ENCODE assay signal across 8 cellular contexts in the genomic region with DNA sequence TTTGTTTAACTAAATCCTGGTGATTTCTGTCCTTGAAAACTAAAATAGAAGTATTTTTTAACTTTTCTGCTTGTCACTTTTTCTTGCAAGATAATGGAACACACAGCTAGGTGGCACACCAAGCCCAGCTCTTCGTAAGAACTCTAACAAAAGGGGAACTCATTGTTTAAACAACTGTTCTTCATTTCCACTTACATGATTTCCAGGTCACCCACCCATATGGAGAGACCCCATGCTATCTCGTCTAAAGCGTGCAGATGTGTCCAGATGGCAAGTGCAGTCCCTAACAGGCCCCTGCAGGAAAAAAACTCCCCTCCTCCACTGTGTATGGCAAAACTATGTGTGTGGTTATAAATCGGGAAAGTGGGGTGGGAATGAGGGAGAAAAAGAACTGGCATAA. TPM values are rescaled to one million over a fixed set of nuclear protein-coding genes. Genes with fewer than 3 reads are reported as not detected.
DNase-seq lines count a peak whose midpoint lies in the region; ATAC-seq and TF ChIP-seq lines count a peak whose summit lies in the region.

No MANE protein-coding gene starts in this region.

- no peaks in the 10 kb centered on the region for H3K36me3 ChIP-seq in BLaER1

- no peak overlapping the region for H3K27ac Mint-ChIP-seq in activated T-helper 2 cell treated with anti-CD3 and anti-CD28 coated beads, Interferon-gamma antibody, Interleukin-2, Interleukin-4, amounts not matched to agents 10 μg/mL and 5 μg/mL and 100 μg/mL, durations not matched to agents 14 hours and 24 hours and 36 hours
- no peak overlapping the region for H3K27ac Mint-ChIP-seq in activated naive CD8-positive, alpha-beta T cell treated with anti-CD3 and anti-CD28 coated beads, Interleukin-2, amount 50 U/mL, for 24 hours

- no peak overlapping the region for H3K4me3 ChIP-seq in BLaER1

- H3K27me3 Mint-ChIP-seq in activated T-helper 2 cell treated with anti-CD3 and anti-CD28 coated beads, Interferon-gamma antibody, Interleukin-2, Interleukin-4, amounts not matched to agents 10 μg/mL and 5 μg/mL and 100 μg/mL, durations not matched to agents 14 hours and 24 hours and 36 hours (ENCODE audit: low read depth) = peaks cover 3% of the 10 kb centered on the region
- no peaks in the 10 kb centered on the region for H3K27me3 Mint-ChIP-seq in activated naive CD8-positive, alpha-beta T cell treated with anti-CD3 and anti-CD28 coated beads, Interleukin-2, amount 50 U/mL, for 24 hours

- H3K4me3 Mint-ChIP-seq in activated T-helper 2 cell treated with anti-CD3 and anti-CD28 coated beads, Interferon-gamma antibody, Interleukin-2, Interleukin-4, amounts not matched to agents 10 μg/mL and 5 μg/mL and 100 μg/mL, durations not matched to agents 14 hours and 24 hours and 36 hours (ENCODE audit: low read depth) = no peak overlapping the region
- no peak overlapping the region for H3K4me3 Mint-ChIP-seq in activated naive CD8-positive, alpha-beta T cell treated with anti-CD3 and anti-CD28 coated beads, Interleukin-2, amount 50 U/mL, for 24 hours

- ATAC-seq in activated naive CD8-positive, alpha-beta T cell treated with anti-CD3 and anti-CD28 coated beads, Interleukin-2, amount 50 U/mL, for 24 hours = no peak
- no peak for ATAC-seq in HG03342 (IDR thresholded peaks at IDR 0.05; ENCODE audit: unreplicated experiment)

- H3K27me3 ChIP-seq in BLaER1 = no peaks in the 10 kb centered on the region

- H3K36me3 Mint-ChIP-seq in activated T-helper 2 cell treated with anti-CD3 and anti-CD28 coated beads, Interferon-gamma antibody, Interleukin-2, Interleukin-4, amounts not matched to agents 10 μg/mL and 5 μg/mL and 100 μg/mL, durations not matched to agents 14 hours and 24 hours and 36 hours (ENCODE audit: low read depth) = no peaks in the 10 kb centered on the region
- no peaks in the 10 kb centered on the region for H3K36me3 Mint-ChIP-seq in activated naive CD8-positive, alpha-beta T cell treated with anti-CD3 and anti-CD28 coated beads, Interleukin-2, amount 50 U/mL, for 24 hours (ENCODE audit: low read depth)

- H4K20me1 ChIP-seq in BLaER1 = no peaks in the 10 kb centered on the region

- in situ Hi-C loops in GM13976 (cut with MboI; ENCODE audit: low sequenced_read_pairs, unreplicated experiment) (loop anchor here (10.0 kb wide), 1 partner anchor 220 kb away; no protein-coding TSS in a partner anchor), T47D (cut with HindIII; ENCODE audit: low pct_unique_long_range_greater_than_20kb, low sequenced_read_pairs) (no loop called here)

- H3K4me1 ChIP-seq in BLaER1 = peaks cover 55% of the 10 kb centered on the region

- no peaks in the 10 kb centered on the region for H3K9me3 Mint-ChIP-seq in activated T-helper 2 cell treated with anti-CD3 and anti-CD28 coated beads, Interferon-gamma antibody, Interleukin-2, Interleukin-4, amounts not matched to agents 10 μg/mL and 5 μg/mL and 100 μg/mL, durations not matched to agents 14 hours and 24 hours and 36 hours
- no peaks in the 10 kb centered on the region for H3K9me3 Mint-ChIP-seq in activated naive CD8-positive, alpha-beta T cell treated with anti-CD3 and anti-CD28 coated beads, Interleukin-2, amount 50 U/mL, for 24 hours

- peak; percentile 71 for TF ChIP-seq CTCF in GM13976 (IDR thresholded peaks at IDR 0.05; ENCODE audit: borderline replicate concordance, control extremely low read depth, extremely low read depth, insufficient read depth, missing control alignments)

- H3K4me1 Mint-ChIP-seq in activated T-helper 2 cell treated with anti-CD3 and anti-CD28 coated beads, Interferon-gamma antibody, Interleukin-2, Interleukin-4, amounts not matched to agents 10 μg/mL and 5 μg/mL and 100 μg/mL, durations not matched to agents 14 hours and 24 hours and 36 hours (ENCODE audit: low read depth) = peaks cover 21% of the 10 kb centered on the region
- H3K4me1 Mint-ChIP-seq in activated naive CD8-positive, alpha-beta T cell treated with anti-CD3 and anti-CD28 coated beads, Interleukin-2, amount 50 U/mL, for 24 hours = peaks cover 37% of the 10 kb centered on the region

- H3K27ac ChIP-seq in BLaER1 = no peak overlapping the region

- intact Hi-C loops in activated T-helper 2 cell treated with anti-CD3 and anti-CD28 coated beads, Interferon-gamma antibody, Interleukin-2, Interleukin-4, amounts not matched to agents 10 μg/mL and 5 μg/mL and 100 μg/mL, durations not matched to agents 14 hours and 24 hours and 36 hours (cut with micrococcal nuclease) = loop anchor here (5.0 kb wide), 1 partner anchor 83 kb away; a partner anchor contains a TSS

- DNase-seq in GM13976 (ENCODE audit: low spot score) (peak; percentile 62), OCI-M1 (lab: John Stamatoyannopoulos, UW) (peak; percentile 75), T47D (ENCODE audit: low read depth in 1 of 2, low spot score in 1 of 2) (peak; percentile 55 to 73), myocyte (ENCODE audit: low read depth) (peak; percentile 57)
- DNase-seq in activated T-helper 2 cell treated with anti-CD3 and anti-CD28 coated beads, Interferon-gamma antibody, Interleukin-2, Interleukin-4, amounts not matched to agents 10 μg/mL and 5 μg/mL and 100 μg/mL, durations not matched to agents 14 hours and 24 hours and 36 hours (ENCODE audit: low spot score) = no peak
- no peak for DNase-seq in activated naive CD8-positive, alpha-beta T cell treated with anti-CD3 and anti-CD28 coated beads, Interleukin-2, amount 50 U/mL, for 24 hours

- H3K9me3 ChIP-seq in BLaER1 = no peaks in the 10 kb centered on the region

- H3K9ac ChIP-seq in BLaER1 = no peak overlapping the region

- H3K4me2 ChIP-seq in BLaER1 = peak overlapping the region; percentile 79

RNA-seq across cellular contexts. Expression of a gene that starts 43.3 kb away (rescaled TPM):
- 9.7 and 10.0 TPM in 2 replicates for total RNA-seq in myocyte
- 8.3 TPM for polyA plus RNA-seq in myocyte (2012)
- total RNA-seq in activated T-helper 2 cell treated with anti-CD3 and anti-CD28 coated beads, Interferon-gamma antibody, Interleukin-2, Interleukin-4, amounts not matched to agents 10 μg/mL and 5 μg/mL and 100 μg/mL, durations not matched to agents 14 hours and 24 hours and 36 hours = 10.9 and 12.0 TPM in 2 replicates

RNA-seq across cellular contexts. Expression of a gene that starts 45.9 kb away (rescaled TPM):
- 414 and 940 TPM in 2 replicates for total RNA-seq in myocyte
- 451 TPM for polyA plus RNA-seq in myocyte (2012)
- 615 and 617 TPM in 2 replicates for total RNA-seq in activated T-helper 2 cell treated with anti-CD3 and anti-CD28 coated beads, Interferon-gamma antibody, Interleukin-2, Interleukin-4, amounts not matched to agents 10 μg/mL and 5 μg/mL and 100 μg/mL, durations not matched to agents 14 hours and 24 hours and 36 hours

Comparison
In these comparisons a context has a peak if more than half of its experiments do, and no peak if none do; other contexts are left out.
1. DNase-seq: peak in GM13976 (single experiment), OCI-M1 (single experiment), T47D (2 of 2) and myocyte (single experiment); none in activated T-helper 2 cell treated with anti-CD3 and anti-CD28 coated beads, Interferon-gamma antibody, Interleukin-2, Interleukin-4, amounts not matched to agents 10 μg/mL and 5 μg/mL and 100 μg/mL, durations not matched to agents 14 hours and 24 hours and 36 hours (single experiment) and activated naive CD8-positive, alpha-beta T cell treated with anti-CD3 and anti-CD28 coated beads, Interleukin-2, amount 50 U/mL, for 24 hours (single experiment).